18 cellular contexts compared by ENCODE assay signal in genomic region chr11:73349633-73350032, GRCh38. TPM values are rescaled to one million over a fixed set of nuclear protein-coding genes. Genes with fewer than 3 reads are reported as not detected.
DNase-seq lines count a peak whose midpoint lies in the region; ATAC-seq and TF ChIP-seq lines count a peak whose summit lies in the region.
"Had no signal": no experiment of that assay in that cellular context is flagged by ENCODE, and none has a peak within 500 bp of the region (broad histone marks: within the 10 kb centered on the region; RNA-seq: fewer than 3 reads in every experiment).

No MANE protein-coding gene starts in this region.

- H3K27me3 Mint-ChIP-seq in chondrocyte (ENCODE audit: low read depth), result no peaks in the 10 kb centered on the region

- ATAC-seq in Right ventricle myocardium superior (ENCODE audit: poor library complexity) (peak; percentile 13), heart right ventricle (no peak), GM19452 (IDR thresholded peaks at IDR 0.05; ENCODE audit: unreplicated experiment) (no peak)
- ATAC-seq: A549, GM12878, HepG2 had no signal

- peaks cover 14% of the 10 kb centered on the region for H3K4me1 Mint-ChIP-seq in chondrocyte (ENCODE audit: low read depth)

- TF ChIP-seq CTCF in heart right ventricle (IDR thresholded peaks at IDR 0.05) (no peak), chondrocyte (IDR thresholded peaks at IDR 0.05) (no peak), transverse colon (IDR thresholded peaks at IDR 0.05) (no peak)

- TF ChIP-seq EP300 in Ishikawa (IDR thresholded peaks at IDR 0.05; ENCODE audit: borderline replicate concordance), result no peak
- TF ChIP-seq EP300 in transverse colon (IDR thresholded peaks at IDR 0.05; ENCODE audit: low read depth), result no peak

- TF ChIP-seq RAD21 in Ishikawa (IDR thresholded peaks at IDR 0.05; ENCODE audit: low read depth), result no peak

- intact Hi-C loops in Right ventricle myocardium superior (cut with DNase I) (loop anchor here (5.0 kb wide), 1 partner anchor 43 kb away; no protein-coding TSS in a partner anchor), heart right ventricle (cut with DNase I) (loop anchor here in 7 of 10 donors (2.0 to 5.0 kb wide), 4 partner anchors 43 to 313 kb away; no protein-coding TSS in a partner anchor), transverse colon (cut with DNase I; ENCODE audit: low total_unique reads) (no loop called here)

- H3K4me3 Mint-ChIP-seq in chondrocyte (ENCODE audit: unreplicated experiment), result no peak overlapping the region
- H3K4me3 Mint-ChIP-seq: CD4-positive, alpha-beta memory T cell; H9; HFFc6 had no signal

- peaks cover 18% of the 10 kb centered on the region for H3K36me3 Mint-ChIP-seq in chondrocyte (ENCODE audit: low read depth)
- H3K36me3 Mint-ChIP-seq: CD4-positive, alpha-beta memory T cell had no signal

- H3K4me3 ChIP-seq in heart right ventricle (no peak overlapping the region), stomach smooth muscle (ENCODE audit: low read length in 2 of 2) (no peak overlapping the region), transverse colon (no peak overlapping the region)
- H3K4me3 ChIP-seq: A549, GM12878 had no signal

- H3K9me3 ChIP-seq in heart right ventricle, result no peaks in the 10 kb centered on the region
- no peaks in the 10 kb centered on the region for H3K9me3 ChIP-seq in stomach smooth muscle (ENCODE audit: control insufficient read depth in 2 of 2, low read length in 2 of 2)
- no peaks in the 10 kb centered on the region for H3K9me3 ChIP-seq in transverse colon
- H3K9me3 ChIP-seq: A549, BE2C had no signal

- H3K4me1 ChIP-seq in heart right ventricle (peaks cover 0 to 37% (median 13%) of the 10 kb centered on the region in 9 donors), stomach smooth muscle (ENCODE audit: control insufficient read depth, insufficient read depth, low read length) (peaks cover 28% of the 10 kb centered on the region), transverse colon (peaks cover 3 to 7% (median 4%) of the 10 kb centered on the region in 4 donors)
- H3K4me1 ChIP-seq: A549, BE2C had no signal

- no peaks in the 10 kb centered on the region for H3K27me3 ChIP-seq in heart right ventricle
- no peaks in the 10 kb centered on the region for H3K27me3 ChIP-seq in stomach smooth muscle (ENCODE audit: control insufficient read depth in 1 of 2, insufficient read depth in 2 of 2, low read length in 2 of 2)
- H3K27me3 ChIP-seq in transverse colon, result no peaks in the 10 kb centered on the region
- H3K27me3 ChIP-seq: BE2C had no signal

- TF ChIP-seq POLR2A in transverse colon (IDR thresholded peaks at IDR 0.05), result no peak

- H3K27ac Mint-ChIP-seq in chondrocyte (ENCODE audit: unreplicated experiment), result peak overlapping the region; percentile 36
- H3K27ac Mint-ChIP-seq: H9 had no signal

- POLR2A ChIA-PET in HEK293T (lab: Yijun Ruan, JAX), result no interaction called here

- no peak overlapping the region for H3K27ac ChIP-seq in heart right ventricle
- H3K27ac ChIP-seq in stomach smooth muscle (ENCODE audit: low read length), result peak overlapping the region; percentile 2
- no peak overlapping the region for H3K27ac ChIP-seq in transverse colon
- H3K27ac ChIP-seq: A549, C4-2B had no signal

- no peaks in the 10 kb centered on the region for H3K9me3 Mint-ChIP-seq in chondrocyte (ENCODE audit: low read depth)
- H3K9me3 Mint-ChIP-seq: H9, HFFc6 had no signal

- WGBS in heart right ventricle, 2 donors, result 55 to 60% methylated on average over 6 of the region's 6 CpGs
- WGBS in transverse colon (ENCODE audit: low coverage in 1 of 2), 2 donors, result 75 to 77% methylated on average over 5 to 6 of the region's 6 CpGs

- CTCF ChIA-PET in HEK293T (lab: Yijun Ruan, JAX), result interaction anchor here (0.6 to 2.6 kb wide), 4 partner anchors 9 to 44 kb away, joined by 3 to 20 read pairs (median 6); no protein-coding TSS in a partner anchor

- no peak overlapping the region for H3K9ac ChIP-seq in stomach smooth muscle (ENCODE audit: low read length in 2 of 2)

- DNase-seq in Right ventricle myocardium superior (no peak), heart right ventricle (no peak), chondrocyte (ENCODE audit: low spot score) (no peak), HEK293T (ENCODE audit: extremely low spot score) (no peak), transverse colon (no peak)
- DNase-seq: BE2C; CD4-positive, alpha-beta memory T cell; DMS79; GOT3; H9; HFFc6 had no signal

- peaks cover 0 to 61% (median 14%) of the 10 kb centered on the region in 9 donors for H3K36me3 ChIP-seq in heart right ventricle
- H3K36me3 ChIP-seq in stomach smooth muscle (ENCODE audit: control insufficient read depth in 2 of 2, insufficient read depth in 2 of 2, low read length in 2 of 2), result peaks cover 12 to 29% of the 10 kb centered on the region in 2 donors
- no peaks in the 10 kb centered on the region for H3K36me3 ChIP-seq in transverse colon
- H3K36me3 ChIP-seq: BE2C had no signal

- in situ Hi-C loops in transverse colon (cut with MboI; ENCODE audit: low pct_ligation_motif_present in 1 of 4, low pct_unique_long_range_greater_than_20kb in 1 of 4, low sequenced_read_pairs in 3 of 4), result loop anchor here in 3 of 4 donors (5.0 to 10.0 kb wide), 2 partner anchors 43 to 45 kb away; no protein-coding TSS in a partner anchor

TF ChIP-seq in Ishikawa, 13 proteins besides CTCF, POLR2A, EP300 and RAD21:
- TF ChIP-seq USF1 (IDR thresholded peaks at IDR 0.05) (peak; percentile 63), MAX (IDR thresholded peaks at IDR 0.05) (no peak)

TF ChIP-seq in HEK293T, 16 proteins besides CTCF, POLR2A, EP300 and RAD21:
- TF ChIP-seq ZNF384 (IDR thresholded peaks at IDR 0.05) (no peak), PKNOX1 (IDR thresholded peaks at IDR 0.05) (no peak), FOXA1 (IDR thresholded peaks at IDR 0.05) (no peak), FOXK2 (IDR thresholded peaks at IDR 0.05) (no peak), SUZ12 (IDR thresholded peaks at IDR 0.05) (no peak), TARDBP (IDR thresholded peaks at IDR 0.05) (no peak), BHLHE40 (IDR thresholded peaks at IDR 0.05; ENCODE audit: borderline replicate concordance) (no peak), SP1 (IDR thresholded peaks at IDR 0.05) (no peak), HDGF (IDR thresholded peaks at IDR 0.05; ENCODE audit: borderline replicate concordance) (no peak), CTBP1 (IDR thresholded peaks at IDR 0.05; ENCODE audit: borderline replicate concordance) (no peak), NFRKB (IDR thresholded peaks at IDR 0.05) (no peak), L3MBTL2 (conservative IDR thresholded peaks at IDR 0.05) (no peak), LEF1 (IDR thresholded peaks at IDR 0.05; ENCODE audit: borderline replicate concordance) (no peak), FOXM1 (IDR thresholded peaks at IDR 0.05; ENCODE audit: borderline replicate concordance) (no peak), ELF4 (IDR thresholded peaks at IDR 0.05) (no peak)

RNA-seq across cellular contexts. Expression of gene RELT, which starts 26.6 kb away (rescaled TPM):
- total RNA-seq in Right ventricle myocardium superior, result 1.3 TPM
- 1 to 10 TPM; 1.0 to 9.2 (median 2.7) TPM for total RNA-seq in heart right ventricle
- polyA plus RNA-seq in heart right ventricle, result 1 to 10 TPM; 2.0 to 5.6 TPM
- 3.5 to 4.5 TPM (median 3.5 TPM) in 3 replicates for total RNA-seq in chondrocyte
- 10 to 100 TPM in 1 of 4 donors, 1 to 10 TPM in 3; 2.0 to 10.1 (median 6.1) TPM for total RNA-seq in transverse colon

RNA-seq across cellular contexts. Expression of gene ARHGEF17, which starts 41.6 kb away (rescaled TPM):
- total RNA-seq in Right ventricle myocardium superior (51.5 TPM), heart right ventricle (10 to 100 TPM; 39.2 to 67.4 (median 52.2) TPM), chondrocyte (82.4 to 114 TPM (median 113 TPM) in 3 replicates), transverse colon (10 to 100 TPM; 12.0 to 44.9 (median 27.1) TPM)
- 10 to 100 TPM; 38.6 to 44.3 TPM for polyA plus RNA-seq in heart right ventricle
- polyA plus RNA-seq: CD4-positive, alpha-beta memory T cell had no signal
